Comparison of ENCODE assay signal across 3 cellular contexts in the genomic region with DNA sequence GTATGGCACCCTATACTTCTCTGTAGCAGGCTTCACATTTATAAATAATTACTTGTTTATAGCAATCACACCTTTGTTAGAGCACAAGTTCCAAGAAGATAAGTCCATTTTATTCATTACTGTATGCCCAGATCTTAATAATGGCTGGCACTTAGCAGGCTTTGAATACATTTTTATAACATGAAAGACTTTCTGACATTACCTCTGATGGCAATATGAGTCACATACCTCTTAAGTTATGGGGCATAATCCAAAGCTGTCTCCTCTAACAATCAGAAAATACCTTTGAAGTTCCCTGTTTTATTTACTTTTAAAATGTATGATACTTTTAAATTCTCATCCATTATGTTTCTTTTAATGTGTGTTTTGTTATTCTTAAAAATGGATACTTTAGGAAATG.
TF ChIP-seq lines count a peak whose summit lies in the region.

No MANE protein-coding gene starts in this region.

TF ChIP-seq in SK-N-SH treated with all-trans-retinoic acid at 6 μM for 48 hours, 23 proteins besides CTCF, POLR2A, EP300 and RAD21:
- no peak for TF ChIP-seq CSDC2 (CRISPR knock-in tag; IDR thresholded peaks at IDR 0.05)
- no peak for TF ChIP-seq TCF4 (CRISPR knock-in tag; IDR thresholded peaks at IDR 0.05; ENCODE audit: borderline replicate concordance)
- TF ChIP-seq BACH2 (CRISPR knock-in tag; IDR thresholded peaks at IDR 0.05; ENCODE audit: borderline replicate concordance), result no peak
- TF ChIP-seq OSR1 (CRISPR knock-in tag; IDR thresholded peaks at IDR 0.05), result no peak
- TF ChIP-seq ZC3H10 (CRISPR knock-in tag; IDR thresholded peaks at IDR 0.05), result no peak
- TF ChIP-seq ZFP30 (CRISPR knock-in tag; IDR thresholded peaks at IDR 0.05), result no peak

TF ChIP-seq in SK-N-SH, 30 proteins besides CTCF, POLR2A, EP300 and RAD21:
- TF ChIP-seq JUND (IDR thresholded peaks at IDR 0.05), result no peak
- no peak for TF ChIP-seq FOXJ3 (CRISPR knock-in tag; IDR thresholded peaks at IDR 0.05)
- no peak for TF ChIP-seq GATA2 (CRISPR knock-in tag; IDR thresholded peaks at IDR 0.05)
- no peak for TF ChIP-seq GABPA (IDR thresholded peaks at IDR 0.05; ENCODE audit: low read depth)
- no peak for TF ChIP-seq RCOR1 (IDR thresholded peaks at IDR 0.05; ENCODE audit: low read length)
- no peak for TF ChIP-seq POLR2AphosphoS5 (IDR thresholded peaks at IDR 0.05; ENCODE audit: low read depth, low read length)
- no peak for TF ChIP-seq USF1 (IDR thresholded peaks at IDR 0.05; ENCODE audit: borderline replicate concordance, low read depth)
- no peak for TF ChIP-seq NFIC (IDR thresholded peaks at IDR 0.05; ENCODE audit: borderline replicate concordance)
- no peak for TF ChIP-seq FOSL2 (IDR thresholded peaks at IDR 0.05; ENCODE audit: borderline replicate concordance, low read depth)
- TF ChIP-seq EZH2phosphoT487 (IDR thresholded peaks at IDR 0.05; ENCODE audit: borderline replicate concordance, low read depth), result no peak
TF ChIP-seq in SK-N-SH: peak in this region for 0.

TF ChIP-seq in K562, 482 proteins besides CTCF, POLR2A, EP300 and RAD21:
- TF ChIP-seq NCOR1 (IDR thresholded peaks at IDR 0.05) (no peak), ZBTB33 (CRISPR knock-in tag; IDR thresholded peaks at IDR 0.05) (no peak), SLC30A9 (CRISPR knock-in tag; IDR thresholded peaks at IDR 0.05) (no peak), SIN3B (IDR thresholded peaks at IDR 0.05; ENCODE audit: low read depth) (no peak), ZNF121 (CRISPR knock-in tag; conservative IDR thresholded peaks at IDR 0.05) (no peak)
- TF ChIP-seq, protein P1, sequence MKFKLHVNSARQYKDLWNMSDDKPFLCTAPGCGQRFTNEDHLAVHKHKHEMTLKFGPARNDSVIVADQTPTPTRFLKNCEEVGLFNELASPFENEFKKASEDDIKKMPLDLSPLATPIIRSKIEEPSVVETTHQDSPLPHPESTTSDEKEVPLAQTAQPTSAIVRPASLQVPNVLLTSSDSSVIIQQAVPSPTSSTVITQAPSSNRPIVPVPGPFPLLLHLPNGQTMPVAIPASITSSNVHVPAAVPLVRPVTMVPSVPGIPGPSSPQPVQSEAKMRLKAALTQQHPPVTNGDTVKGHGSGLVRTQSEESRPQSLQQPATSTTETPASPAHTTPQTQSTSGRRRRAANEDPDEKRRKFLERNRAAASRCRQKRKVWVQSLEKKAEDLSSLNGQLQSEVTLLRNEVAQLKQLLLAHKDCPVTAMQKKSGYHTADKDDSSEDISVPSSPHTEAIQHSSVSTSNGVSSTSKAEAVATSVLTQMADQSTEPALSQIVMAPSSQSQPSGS (CRISPR knock-in tag; IDR thresholded peaks at IDR 0.05), result no peak
